ENCODE assay signal across 22 cellular contexts in the genomic region with DNA sequence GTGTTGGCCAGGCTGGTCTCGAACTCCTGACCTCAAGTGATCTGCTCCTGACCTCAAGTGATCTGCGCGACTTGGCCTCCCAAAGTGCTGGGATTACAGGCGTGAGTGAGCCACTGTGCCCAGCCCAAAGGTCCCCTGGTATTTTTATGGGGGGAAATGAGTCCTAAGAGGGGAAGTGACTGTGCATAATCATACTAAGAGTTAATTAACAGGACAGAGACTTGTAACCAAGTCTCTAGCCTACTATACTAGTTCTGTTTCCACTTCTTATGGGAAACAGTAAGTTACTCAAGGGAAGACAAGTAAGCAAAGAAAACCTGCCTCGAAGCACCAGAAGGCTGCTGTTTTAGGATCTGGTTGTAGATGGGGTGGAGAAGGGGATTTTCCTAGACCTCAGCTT. TPM values are rescaled to one million over a fixed set of nuclear protein-coding genes. Genes with fewer than 3 reads are reported as not detected.
A peak's percentile ranks its signal among the peaks of the same experiment; 100 is the strongest.
DNase-seq lines count a peak whose midpoint lies in the region; ATAC-seq and TF ChIP-seq lines count a peak whose summit lies in the region.
"Had no signal": no experiment of that assay in that cellular context is flagged by ENCODE, and none has a peak within 500 bp of the region (broad histone marks: within the 10 kb centered on the region; RNA-seq: fewer than 3 reads in every experiment).

No MANE protein-coding gene starts in this region.

- peak overlapping the region; percentile 75; the same call in 1 of the 2 replicates for H3K27ac Mint-ChIP-seq in GM23338
- H3K27ac Mint-ChIP-seq in WTC11: peak overlapping the region; percentile 76; the same call in 1 of the 2 replicates
- no peak overlapping the region for H3K27ac Mint-ChIP-seq in glutamatergic neuron (ENCODE audit: unreplicated experiment)
- H3K27ac Mint-ChIP-seq in progenitor cell of endocrine pancreas: no peak overlapping the region
- H3K27ac Mint-ChIP-seq: CD8-positive, alpha-beta memory T cell; IgD-negative memory B cell had no signal

- peaks cover 4% of the 10 kb centered on the region for H3K27me3 Mint-ChIP-seq in GM23338 (ENCODE audit: insufficient read depth, low read depth, poor library complexity)
- H3K27me3 Mint-ChIP-seq in WTC11 (ENCODE audit: low read depth): no peaks in the 10 kb centered on the region
- H3K27me3 Mint-ChIP-seq in glutamatergic neuron (ENCODE audit: unreplicated experiment): peaks cover 4% of the 10 kb centered on the region
- H3K27me3 Mint-ChIP-seq in progenitor cell of endocrine pancreas: peaks cover 4% of the 10 kb centered on the region

- no peaks in the 10 kb centered on the region for H3K79me2 ChIP-seq in GM23338 (replicated peaks; ENCODE audit: insufficient read depth)

- no peak for DNase-seq in GM23338 (ENCODE audit: low spot score)
- DNase-seq in HuH-7.5 (ENCODE audit: low spot score): peak; percentile 0
- no peak for DNase-seq in WTC11 (ENCODE audit: low spot score)
- no peak for DNase-seq in glutamatergic neuron
- DNase-seq in left ventricle myocardium inferior: no peak
- DNase-seq in progenitor cell of endocrine pancreas (ENCODE audit: low spot score, unreplicated experiment): no peak
- no peak for DNase-seq in tibial nerve (ENCODE audit: low spot score in 2 of 2)
- DNase-seq: ACHN; C1 segment of cervical spinal cord; CD8-positive, alpha-beta memory T cell; NCI-H1417; NCI-H187; NCI-H2107; NCI-H524; NCI-H82 had no signal

- WGBS in tibial nerve, 2 donors: 59 to 67% methylated on average over 5 of the region's 5 CpGs

- H3K27me3 ChIP-seq in GM23338 (ENCODE audit: insufficient read depth): no peaks in the 10 kb centered on the region
- no peaks in the 10 kb centered on the region for H3K27me3 ChIP-seq in left ventricle myocardium inferior (ENCODE audit: low read depth)
- H3K27me3 ChIP-seq in tibial nerve: peaks cover 0 to 16% of the 10 kb centered on the region in 2 donors

- H3K4me3 ChIP-seq in GM23338: no peak overlapping the region
- no peak overlapping the region for H3K4me3 ChIP-seq in left ventricle myocardium inferior
- H3K4me3 ChIP-seq in tibial nerve: no peak overlapping the region
- H3K4me3 ChIP-seq: SK-N-MC had no signal

- TF ChIP-seq CTCF in GM23338 (conservative IDR thresholded peaks at IDR 0.05; ENCODE audit: low read depth in 2 of 2) (no peak), WTC11 (IDR thresholded peaks at IDR 0.05) (no peak), glutamatergic neuron (IDR thresholded peaks at IDR 0.05; ENCODE audit: partially characterized antibody, unreplicated experiment) (no peak), left ventricle myocardium inferior (IDR thresholded peaks at IDR 0.05; ENCODE audit: borderline replicate concordance) (no peak), progenitor cell of endocrine pancreas (IDR thresholded peaks at IDR 0.05; ENCODE audit: unreplicated experiment) (no peak), tibial nerve (IDR thresholded peaks at IDR 0.05) (no peak)

- intact Hi-C loops in left ventricle myocardium inferior (cut with micrococcal nuclease): no loop called here

- POLR2A ChIA-PET in WTC11 (lab: Charles Lee): no interaction called here

- CTCF ChIA-PET in WTC11 (lab: Charles Lee): interaction anchor here (0.7 kb wide), 1 partner anchor 20 kb away, joined by 4 read pairs; no protein-coding TSS in a partner anchor

- no peaks in the 10 kb centered on the region for H4K20me1 ChIP-seq in GM23338 (replicated peaks; ENCODE audit: insufficient read depth)

- TF ChIP-seq EP300 in tibial nerve (IDR thresholded peaks at IDR 0.05): no peak

- H3K4me2 ChIP-seq in GM23338: 0 out of 2 replicates have a peak overlapping the region, but pooled peaks have one; percentile 20

- H3K36me3 Mint-ChIP-seq in GM23338 (ENCODE audit: low read depth) (no peaks in the 10 kb centered on the region), WTC11 (no peaks in the 10 kb centered on the region), glutamatergic neuron (ENCODE audit: unreplicated experiment) (no peaks in the 10 kb centered on the region), progenitor cell of endocrine pancreas (ENCODE audit: insufficient read depth) (no peaks in the 10 kb centered on the region)
- H3K36me3 Mint-ChIP-seq: CD8-positive, alpha-beta memory T cell; IgD-negative memory B cell had no signal

- no peaks in the 10 kb centered on the region for H3K4me1 ChIP-seq in GM23338 (ENCODE audit: insufficient read depth)
- peaks cover 1% of the 10 kb centered on the region for H3K4me1 ChIP-seq in left ventricle myocardium inferior
- no peaks in the 10 kb centered on the region for H3K4me1 ChIP-seq in tibial nerve

- no peaks in the 10 kb centered on the region for H3F3A ChIP-seq in GM23338 (replicated peaks; ENCODE audit: low read depth)

- H2AFZ ChIP-seq in GM23338: peak overlapping the region; percentile 63; the same call in 1 of the 2 replicates

- no peaks in the 10 kb centered on the region for H3K9me2 ChIP-seq in GM23338 (ENCODE audit: insufficient read depth)

- no peak for TF ChIP-seq POLR2A in tibial nerve (IDR thresholded peaks at IDR 0.05)

- H3K27ac ChIP-seq in GM23338 (ENCODE audit: low read depth) (no peak overlapping the region), left ventricle myocardium inferior (replicated peaks) (no peak overlapping the region), tibial nerve (no peak overlapping the region)
- H3K27ac ChIP-seq: HL-60, SK-N-MC had no signal

- H3K36me3 ChIP-seq in GM23338 (ENCODE audit: insufficient read depth) (no peaks in the 10 kb centered on the region), left ventricle myocardium inferior (no peaks in the 10 kb centered on the region), tibial nerve (no peaks in the 10 kb centered on the region)

- no peaks in the 10 kb centered on the region for H3K9me3 ChIP-seq in left ventricle myocardium inferior (replicated peaks)
- H3K9me3 ChIP-seq in tibial nerve: no peaks in the 10 kb centered on the region

- H3K9me3 Mint-ChIP-seq in GM23338 (no peaks in the 10 kb centered on the region; the same call in 2 of the 3 replicates), WTC11 (0 out of 2 replicates have a peak, but pooled peaks cover 3% of the 10 kb centered on the region), glutamatergic neuron (ENCODE audit: unreplicated experiment) (peaks cover 5% of the 10 kb centered on the region), progenitor cell of endocrine pancreas (ENCODE audit: low read depth) (no peaks in the 10 kb centered on the region)
- H3K9me3 Mint-ChIP-seq: CD8-positive, alpha-beta memory T cell; IgD-negative memory B cell had no signal

- H3K4me1 Mint-ChIP-seq in GM23338 (peaks cover 5% of the 10 kb centered on the region), WTC11 (peaks cover 7% of the 10 kb centered on the region), glutamatergic neuron (ENCODE audit: low read depth, unreplicated experiment) (peaks cover 6% of the 10 kb centered on the region), progenitor cell of endocrine pancreas (ENCODE audit: low read depth) (no peaks in the 10 kb centered on the region)
- H3K4me1 Mint-ChIP-seq: CD8-positive, alpha-beta memory T cell; IgD-negative memory B cell had no signal

- ATAC-seq in GM23338 (no peak), WTC11 (no peak)
- ATAC-seq: Right ventricle myocardium inferior had no signal

- H3K4me3 Mint-ChIP-seq in GM23338: no peak overlapping the region
- H3K4me3 Mint-ChIP-seq in WTC11: no peak overlapping the region
- peak overlapping the region; percentile 32 for H3K4me3 Mint-ChIP-seq in glutamatergic neuron (ENCODE audit: unreplicated experiment)
- no peak overlapping the region for H3K4me3 Mint-ChIP-seq in progenitor cell of endocrine pancreas (ENCODE audit: low read depth)
- H3K4me3 Mint-ChIP-seq: CD8-positive, alpha-beta memory T cell; IgD-negative memory B cell had no signal

TF ChIP-seq in GM23338, 12 proteins besides CTCF, POLR2A, EP300 and RAD21 (continues in another document):
- TF ChIP-seq NANOG (IDR thresholded peaks at IDR 0.05; ENCODE audit: borderline replicate concordance): no peak
- no peak for TF ChIP-seq ZNF331 (CRISPR knock-in tag; IDR thresholded peaks at IDR 0.05; ENCODE audit: low read depth)
- TF ChIP-seq STAT1 (IDR thresholded peaks at IDR 0.05; ENCODE audit: unreplicated experiment): no peak
- no peak for TF ChIP-seq EZH2phosphoT487 (IDR thresholded peaks at IDR 0.05; ENCODE audit: unreplicated experiment)

TF ChIP-seq in WTC11, 78 proteins besides CTCF, POLR2A, EP300 and RAD21:
- no peak for TF ChIP-seq SMAD4 (CRISPR knock-in tag; IDR thresholded peaks at IDR 0.05)
- TF ChIP-seq, protein P1, sequence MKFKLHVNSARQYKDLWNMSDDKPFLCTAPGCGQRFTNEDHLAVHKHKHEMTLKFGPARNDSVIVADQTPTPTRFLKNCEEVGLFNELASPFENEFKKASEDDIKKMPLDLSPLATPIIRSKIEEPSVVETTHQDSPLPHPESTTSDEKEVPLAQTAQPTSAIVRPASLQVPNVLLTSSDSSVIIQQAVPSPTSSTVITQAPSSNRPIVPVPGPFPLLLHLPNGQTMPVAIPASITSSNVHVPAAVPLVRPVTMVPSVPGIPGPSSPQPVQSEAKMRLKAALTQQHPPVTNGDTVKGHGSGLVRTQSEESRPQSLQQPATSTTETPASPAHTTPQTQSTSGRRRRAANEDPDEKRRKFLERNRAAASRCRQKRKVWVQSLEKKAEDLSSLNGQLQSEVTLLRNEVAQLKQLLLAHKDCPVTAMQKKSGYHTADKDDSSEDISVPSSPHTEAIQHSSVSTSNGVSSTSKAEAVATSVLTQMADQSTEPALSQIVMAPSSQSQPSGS (CRISPR knock-in tag; IDR thresholded peaks at IDR 0.05; ENCODE audit: borderline replicate concordance, low read depth): no peak
- TF ChIP-seq ZBTB21 (CRISPR knock-in tag; IDR thresholded peaks at IDR 0.05; ENCODE audit: borderline replicate concordance): no peak
- no peak for TF ChIP-seq ZNF121 (CRISPR knock-in tag; IDR thresholded peaks at IDR 0.05)
- no peak for TF ChIP-seq TEAD4 (CRISPR knock-in tag; IDR thresholded peaks at IDR 0.05)
- no peak for TF ChIP-seq FOXJ3 (CRISPR knock-in tag; IDR thresholded peaks at IDR 0.05; ENCODE audit: borderline replicate concordance)
- TF ChIP-seq ZNF416 (CRISPR knock-in tag; IDR thresholded peaks at IDR 0.05): no peak
- no peak for TF ChIP-seq MYBL2 (CRISPR knock-in tag; IDR thresholded peaks at IDR 0.05)
TF ChIP-seq in WTC11: peak in this region for 0.

RNA-seq across cellular contexts. Expression of a gene that starts 27.9 kb away (rescaled TPM):
- total RNA-seq in GM23338 (2014; rRNA removed; shearing (Covaris generic)): 2.0 and 3.8 TPM in 2 replicates
- polyA plus RNA-seq in GM23338 (2016; fragmentation: Nextera tagmentation; extraction: Ambion mirVana): 4.0 and 4.2 TPM in 2 replicates
- 3.8 to 5.8 TPM (median 4.6 TPM) in 3 replicates for total RNA-seq in WTC11 (2021)
- 19.7 TPM for total RNA-seq in glutamatergic neuron (ENCODE audit: unreplicated experiment)
- total RNA-seq in left ventricle myocardium inferior: 11.1 TPM
- not detected in 2 replicates for total RNA-seq in progenitor cell of endocrine pancreas
- total RNA-seq in tibial nerve: 1 to 10 TPM in 2 of 4 donors, under 1 TPM in 1, not detected in 1; 0.30 to 4.5 (median 1.1) TPM
- total RNA-seq: CD8-positive, alpha-beta memory T cell; H4; HT1080; LHCN-M2 had no signal
- polyA plus RNA-seq: CD8-positive, alpha-beta memory T cell; IgD-negative memory B cell had no signal

RNA-seq across cellular contexts. Expression of a gene that starts 38.6 kb away (rescaled TPM):
- total RNA-seq in GM23338 (2014; rRNA removed; shearing (Covaris generic)): 244 and 252 TPM in 2 replicates
- polyA plus RNA-seq in GM23338 (2016; fragmentation: Nextera tagmentation; extraction: Ambion mirVana): 73.2 and 85.1 TPM in 2 replicates
- total RNA-seq in WTC11 (2021): 235 to 244 TPM (median 236 TPM) in 3 replicates
- total RNA-seq in glutamatergic neuron (ENCODE audit: unreplicated experiment): 214 TPM
- total RNA-seq in left ventricle myocardium inferior: 122 TPM
- total RNA-seq in progenitor cell of endocrine pancreas: 175 and 185 TPM in 2 replicates
- total RNA-seq in tibial nerve: 10 to 100 TPM; 60.7 to 73.0 (median 64.1) TPM

Comparison
In these comparisons a context has a peak if more than half of its experiments do, and no peak if none do; other contexts are left out.
1. H3K27ac Mint-ChIP-seq: peak in GM23338 (single experiment) and WTC11 (single experiment); none in glutamatergic neuron (single experiment) and progenitor cell of endocrine pancreas (single experiment).